ENCODE assay signal across 1 cellular context in genomic region chr12:21657336-21658077, GRCh38.
TF ChIP-seq lines count a peak whose summit lies in the region.

TSS of gene LDHB (minus strand) at chr12:21657842. CDS start at chr12:21654671, 3,171 bp downstream.

TF ChIP-seq in A549, 52 proteins besides CTCF, POLR2A, EP300 and RAD21 (continued from another document):
- TF ChIP-seq MYC (IDR thresholded peaks at IDR 0.05; ENCODE audit: borderline replicate concordance, low read length) (peak; percentile 94; the same call in 1 of the 2 replicates), RCOR1 (IDR thresholded peaks at IDR 0.05; ENCODE audit: low read depth, low read length) (no peak), NPAS2 (CRISPR knock-in tag; IDR thresholded peaks at IDR 0.05; ENCODE audit: borderline replicate concordance) (peak; percentile 80; the same call in 1 of the 2 replicates), ZSCAN20 (CRISPR knock-in tag; IDR thresholded peaks at IDR 0.05) (no peak), FOSB (CRISPR knock-in tag; IDR thresholded peaks at IDR 0.05) (no peak), HOXA7 (CRISPR knock-in tag; IDR thresholded peaks at IDR 0.05) (no peak), EHMT2 (IDR thresholded peaks at IDR 0.05; ENCODE audit: low read depth) (no peak), E2F6 (IDR thresholded peaks at IDR 0.05; ENCODE audit: borderline replicate concordance, low read depth) (peak; percentile 98), PHF8 (IDR thresholded peaks at IDR 0.05; ENCODE audit: borderline replicate concordance, low read depth) (peak; percentile 95), CHD2 (IDR thresholded peaks at IDR 0.05; ENCODE audit: low read length, partially characterized antibody) (peak; percentile 11), ESRRA (IDR thresholded peaks at IDR 0.05; ENCODE audit: borderline replicate concordance, low read length) (peak; percentile 78; the same call in 1 of the 2 replicates), RFX5 (IDR thresholded peaks at IDR 0.05) (no peak), HES2 (IDR thresholded peaks at IDR 0.05) (no peak), ZFP36 (IDR thresholded peaks at IDR 0.05; ENCODE audit: borderline replicate concordance, partially characterized antibody) (no peak)
- TF ChIP-seq, protein P1, sequence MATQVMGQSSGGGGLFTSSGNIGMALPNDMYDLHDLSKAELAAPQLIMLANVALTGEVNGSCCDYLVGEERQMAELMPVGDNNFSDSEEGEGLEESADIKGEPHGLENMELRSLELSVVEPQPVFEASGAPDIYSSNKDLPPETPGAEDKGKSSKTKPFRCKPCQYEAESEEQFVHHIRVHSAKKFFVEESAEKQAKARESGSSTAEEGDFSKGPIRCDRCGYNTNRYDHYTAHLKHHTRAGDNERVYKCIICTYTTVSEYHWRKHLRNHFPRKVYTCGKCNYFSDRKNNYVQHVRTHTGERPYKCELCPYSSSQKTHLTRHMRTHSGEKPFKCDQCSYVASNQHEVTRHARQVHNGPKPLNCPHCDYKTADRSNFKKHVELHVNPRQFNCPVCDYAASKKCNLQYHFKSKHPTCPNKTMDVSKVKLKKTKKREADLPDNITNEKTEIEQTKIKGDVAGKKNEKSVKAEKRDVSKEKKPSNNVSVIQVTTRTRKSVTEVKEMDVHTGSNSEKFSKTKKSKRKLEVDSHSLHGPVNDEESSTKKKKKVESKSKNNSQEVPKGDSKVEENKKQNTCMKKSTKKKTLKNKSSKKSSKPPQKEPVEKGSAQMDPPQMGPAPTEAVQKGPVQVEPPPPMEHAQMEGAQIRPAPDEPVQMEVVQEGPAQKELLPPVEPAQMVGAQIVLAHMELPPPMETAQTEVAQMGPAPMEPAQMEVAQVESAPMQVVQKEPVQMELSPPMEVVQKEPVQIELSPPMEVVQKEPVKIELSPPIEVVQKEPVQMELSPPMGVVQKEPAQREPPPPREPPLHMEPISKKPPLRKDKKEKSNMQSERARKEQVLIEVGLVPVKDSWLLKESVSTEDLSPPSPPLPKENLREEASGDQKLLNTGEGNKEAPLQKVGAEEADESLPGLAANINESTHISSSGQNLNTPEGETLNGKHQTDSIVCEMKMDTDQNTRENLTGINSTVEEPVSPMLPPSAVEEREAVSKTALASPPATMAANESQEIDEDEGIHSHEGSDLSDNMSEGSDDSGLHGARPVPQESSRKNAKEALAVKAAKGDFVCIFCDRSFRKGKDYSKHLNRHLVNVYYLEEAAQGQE (IDR thresholded peaks at IDR 0.05), result no peak; the same call in 1 of the 2 replicates
- TF ChIP-seq, protein P2, sequence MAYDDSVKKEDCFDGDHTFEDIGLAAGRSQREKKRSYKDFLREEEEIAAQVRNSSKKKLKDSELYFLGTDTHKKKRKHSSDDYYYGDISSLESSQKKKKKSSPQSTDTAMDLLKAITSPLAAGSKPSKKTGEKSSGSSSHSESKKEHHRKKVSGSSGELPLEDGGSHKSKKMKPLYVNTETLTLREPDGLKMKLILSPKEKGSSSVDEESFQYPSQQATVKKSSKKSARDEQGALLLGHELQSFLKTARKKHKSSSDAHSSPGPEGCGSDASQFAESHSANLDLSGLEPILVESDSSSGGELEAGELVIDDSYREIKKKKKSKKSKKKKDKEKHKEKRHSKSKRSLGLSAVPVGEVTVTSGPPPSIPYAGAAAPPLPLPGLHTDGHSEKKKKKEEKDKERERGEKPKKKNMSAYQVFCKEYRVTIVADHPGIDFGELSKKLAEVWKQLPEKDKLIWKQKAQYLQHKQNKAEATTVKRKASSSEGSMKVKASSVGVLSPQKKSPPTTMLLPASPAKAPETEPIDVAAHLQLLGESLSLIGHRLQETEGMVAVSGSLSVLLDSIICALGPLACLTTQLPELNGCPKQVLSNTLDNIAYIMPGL (CRISPR knock-in tag; IDR thresholded peaks at IDR 0.05; ENCODE audit: borderline replicate concordance), result no peak
- TF ChIP-seq, protein P3, sequence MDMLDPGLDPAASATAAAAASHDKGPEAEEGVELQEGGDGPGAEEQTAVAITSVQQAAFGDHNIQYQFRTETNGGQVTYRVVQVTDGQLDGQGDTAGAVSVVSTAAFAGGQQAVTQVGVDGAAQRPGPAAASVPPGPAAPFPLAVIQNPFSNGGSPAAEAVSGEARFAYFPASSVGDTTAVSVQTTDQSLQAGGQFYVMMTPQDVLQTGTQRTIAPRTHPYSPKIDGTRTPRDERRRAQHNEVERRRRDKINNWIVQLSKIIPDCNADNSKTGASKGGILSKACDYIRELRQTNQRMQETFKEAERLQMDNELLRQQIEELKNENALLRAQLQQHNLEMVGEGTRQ (IDR thresholded peaks at IDR 0.05), result peak; percentile 75
